ENCODE assay signal across 7 cellular contexts in the genomic region with DNA sequence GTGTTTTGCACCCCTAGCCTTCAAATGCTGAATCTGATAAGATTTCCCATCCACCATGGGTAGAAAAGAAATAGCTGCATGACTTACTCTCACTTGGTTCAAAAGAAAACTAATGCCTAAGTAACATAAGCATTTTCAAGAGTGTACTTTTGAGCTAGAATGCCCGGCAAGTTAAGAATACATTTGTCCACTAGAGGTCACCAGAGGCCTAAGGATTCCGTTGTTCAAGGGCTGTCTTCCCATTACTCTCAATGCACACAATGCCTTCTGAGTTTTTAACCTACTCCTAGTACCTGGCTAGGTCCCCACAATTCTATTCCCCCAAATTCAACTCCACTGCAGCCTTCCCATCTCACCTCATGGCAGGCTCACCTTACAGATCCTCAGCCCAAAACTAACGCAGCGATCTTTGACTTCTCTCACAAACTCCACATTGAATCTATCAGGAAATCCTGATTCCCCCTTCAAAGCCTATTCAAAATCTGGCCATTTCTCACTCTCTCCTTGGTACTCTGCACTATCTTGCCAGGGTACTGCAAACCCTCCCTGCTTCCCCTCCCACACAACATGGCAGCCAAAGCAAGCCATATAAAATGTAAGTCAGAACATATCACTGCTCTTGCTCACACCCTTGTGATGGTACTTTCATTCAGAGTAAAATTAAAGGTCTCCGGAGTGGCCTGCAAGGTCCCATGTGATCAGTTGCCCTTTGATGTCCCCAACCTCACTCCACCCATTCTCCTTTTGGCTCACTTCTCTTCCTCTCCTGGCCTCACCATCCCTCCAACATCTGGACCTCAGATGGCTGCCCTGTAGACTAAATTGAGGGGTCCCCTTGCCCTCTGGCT. TPM values are rescaled to one million over a fixed set of nuclear protein-coding genes. Genes with fewer than 3 reads are reported as not detected.
A peak's percentile ranks its signal among the peaks of the same experiment; 100 is the strongest.
DNase-seq lines count a peak whose midpoint lies in the region; TF ChIP-seq lines count a peak whose summit lies in the region.

No MANE protein-coding gene starts in this region.

- H2AFZ ChIP-seq in PC-9, result no peak overlapping the region

- CTCF ChIA-PET in PC-9 (lab: Charles Lee), result interaction anchor here (0.5 to 3.6 kb wide), 10 partner anchors 47 to 1191 kb away, joined by 3 to 48 read pairs (median 4); no protein-coding TSS in a partner anchor
- CTCF ChIA-PET in activated naive CD4-positive, alpha-beta T cell treated with anti-CD3 and anti-CD28 coated beads for 36 hours (lab: Charles Lee), result interaction anchor here (0.6 to 5.1 kb wide), 19 partner anchors 10 to 1033 kb away, joined by 3 to 68 read pairs (median 4); a partner anchor contains a TSS

- no peak overlapping the region for H3K4me2 ChIP-seq in PC-9

- intact Hi-C loops in PC-9 (cut with micrococcal nuclease; ENCODE audit: unreplicated experiment), result loop anchor here (1.0 to 5.0 kb wide), 5 partner anchors 200 to 1032 kb away; no protein-coding TSS in a partner anchor
- intact Hi-C loops in activated naive CD4-positive, alpha-beta T cell treated with anti-CD3 and anti-CD28 coated beads for 36 hours (cut with micrococcal nuclease), result loop anchor here (1.0 to 5.0 kb wide), 7 partner anchors 47 to 1030 kb away; a partner anchor contains a TSS
- intact Hi-C loops in prostate gland (cut with DNase I), result loop anchor here (2.0 to 10.0 kb wide), 2 partner anchors 68 to 198 kb away; a partner anchor contains a TSS

- no peaks in the 10 kb centered on the region for H3K9me2 ChIP-seq in PC-9 (ENCODE audit: insufficient read depth)

- POLR2A ChIA-PET in PC-9 (lab: Charles Lee; ENCODE audit: unreplicated experiment), result interaction anchor here (0.7 kb wide), 2 partner anchors 85 to 1049 kb away, joined by 3 to 6 read pairs; no protein-coding TSS in a partner anchor

- in situ Hi-C loops in HAP-1 (cut with MboI; ENCODE audit: low sequenced_read_pairs), result loop anchor here (10.0 to 25.0 kb wide), 3 partner anchors 208 to 1030 kb away; a partner anchor contains a TSS

- no peak overlapping the region for H3K27ac Mint-ChIP-seq in activated naive CD4-positive, alpha-beta T cell treated with anti-CD3 and anti-CD28 coated beads for 36 hours

- peak; percentile 57 for TF ChIP-seq CTCF in GM12875 (IDR thresholded peaks at IDR 0.05; ENCODE audit: borderline replicate concordance, insufficient read depth, low read depth, low read length)
- peak; percentile 90 for TF ChIP-seq CTCF in PC-9 (conservative IDR thresholded peaks at IDR 0.05)
- TF ChIP-seq CTCF in prostate gland (IDR thresholded peaks at IDR 0.05), result peak; percentile 37 to 76 (median 74)

- H4K20me1 ChIP-seq in PC-9 (ENCODE audit: insufficient read depth), result no peaks in the 10 kb centered on the region; the same call in 1 of the 2 replicates

- H3K4me1 Mint-ChIP-seq in activated naive CD4-positive, alpha-beta T cell treated with anti-CD3 and anti-CD28 coated beads for 36 hours (ENCODE audit: low read depth), result peaks cover 26% of the 10 kb centered on the region

- no peak for TF ChIP-seq POLR2A in prostate gland (IDR thresholded peaks at IDR 0.05)

- no peaks in the 10 kb centered on the region for H3K79me2 ChIP-seq in PC-9 (ENCODE audit: low read depth)

- DNase-seq in HAP-1 (ENCODE audit: low spot score in 2 of 2), result peak; percentile 58 to 67
- peak; percentile 78 for DNase-seq in LoVo (ENCODE audit: low spot score)
- peak; percentile 46 to 66 for DNase-seq in PC-9
- peak; percentile 69 for DNase-seq in activated naive CD4-positive, alpha-beta T cell treated with anti-CD3 and anti-CD28 coated beads for 36 hours
- peak; percentile 72 for DNase-seq in glomerular visceral epithelial cell (ENCODE audit: extremely low spot score)
- DNase-seq in prostate gland (ENCODE audit: low spot score), result peak; percentile 64

- no peaks in the 10 kb centered on the region for H3F3A ChIP-seq in PC-9 (ENCODE audit: insufficient read depth, low read depth)

- no peaks in the 10 kb centered on the region for H3K27me3 Mint-ChIP-seq in activated naive CD4-positive, alpha-beta T cell treated with anti-CD3 and anti-CD28 coated beads for 36 hours (ENCODE audit: low read depth)

- H3K4me3 Mint-ChIP-seq in activated naive CD4-positive, alpha-beta T cell treated with anti-CD3 and anti-CD28 coated beads for 36 hours, result no peak overlapping the region

- 53% methylated on average over 5 of the region's 5 CpGs for WGBS in prostate gland

- H3K4me3 ChIP-seq in GM12875 (ENCODE audit: low read depth, low read length) (no peak overlapping the region), HAP-1 (no peak overlapping the region), PC-9 (no peak overlapping the region), prostate gland (no peak overlapping the region)

- H3K27ac ChIP-seq in PC-9 (no peak overlapping the region), prostate gland (peak overlapping the region in 1 of 2 donors; percentile 49)

- no peaks in the 10 kb centered on the region for H3K4me1 ChIP-seq in HAP-1
- no peaks in the 10 kb centered on the region for H3K4me1 ChIP-seq in PC-9 (replicated peaks; ENCODE audit: insufficient read depth)
- peaks cover 8% of the 10 kb centered on the region for H3K4me1 ChIP-seq in prostate gland (replicated peaks)

- BruUV-seq in PC-9 (replicated peaks; lab: Mats Ljungman, UMichigan), result no TSS peak

- H3K9me3 ChIP-seq in HAP-1 (no peaks in the 10 kb centered on the region), PC-9 (ENCODE audit: insufficient read depth, low read depth) (no peaks in the 10 kb centered on the region), prostate gland (no peaks in the 10 kb centered on the region)

- no peaks in the 10 kb centered on the region for H3K9me3 Mint-ChIP-seq in activated naive CD4-positive, alpha-beta T cell treated with anti-CD3 and anti-CD28 coated beads for 36 hours

- H3K36me3 ChIP-seq in HAP-1 (replicated peaks), result peaks cover 37% of the 10 kb centered on the region
- H3K36me3 ChIP-seq in PC-9 (ENCODE audit: low read depth), result no peaks in the 10 kb centered on the region
- H3K36me3 ChIP-seq in prostate gland, result no peaks in the 10 kb centered on the region

- H3K27me3 ChIP-seq in HAP-1 (ENCODE audit: low read depth) (no peaks in the 10 kb centered on the region), PC-9 (ENCODE audit: insufficient read depth, low read depth) (no peaks in the 10 kb centered on the region), prostate gland (replicated peaks; ENCODE audit: insufficient read depth) (no peaks in the 10 kb centered on the region)

- peaks cover 24% of the 10 kb centered on the region for H3K36me3 Mint-ChIP-seq in activated naive CD4-positive, alpha-beta T cell treated with anti-CD3 and anti-CD28 coated beads for 36 hours (ENCODE audit: low read depth)

RNA-seq across cellular contexts. Expression of a gene that starts 13.4 kb away (rescaled TPM):
- total RNA-seq in PC-9 (2021) (22.5 and 29.7 TPM in 2 replicates), prostate gland (10 to 100 TPM; 15.2 to 25.3 TPM)
- total RNA-seq in activated naive CD4-positive, alpha-beta T cell treated with anti-CD3 and anti-CD28 coated beads for 36 hours, result 10 to 100 TPM; 76.1 to 78.8 TPM

RNA-seq across cellular contexts. Expression of a gene that starts 47.3 kb away (rescaled TPM):
- total RNA-seq in PC-9 (2021), result 40.1 and 68.6 TPM in 2 replicates
- total RNA-seq in activated naive CD4-positive, alpha-beta T cell treated with anti-CD3 and anti-CD28 coated beads for 36 hours, result 10 to 100 TPM; 16.6 to 19.6 TPM
- total RNA-seq in prostate gland, result 10 to 100 TPM; 18.1 to 20.5 TPM
